Comparison of ENCODE assay signal across 2 cellular contexts in genomic region chr12:124594851-124595250, GRCh38.
A peak's percentile ranks its signal among the peaks of the same experiment; 100 is the strongest.
TF ChIP-seq lines count a peak whose summit lies in the region.

No MANE protein-coding gene starts in this region.

TF ChIP-seq in A549, 52 proteins besides CTCF, POLR2A, EP300 and RAD21:
- peak; percentile 5 for TF ChIP-seq ZFP36 (IDR thresholded peaks at IDR 0.05; ENCODE audit: borderline replicate concordance, partially characterized antibody)
- no peak for TF ChIP-seq ZNF302 (CRISPR knock-in tag; IDR thresholded peaks at IDR 0.05)

TF ChIP-seq in K562, 482 proteins besides CTCF, POLR2A, EP300 and RAD21:
- peak; percentile 74 for TF ChIP-seq RBM25 (IDR thresholded peaks at IDR 0.05; ENCODE audit: low read depth, low read length, severe bottlenecking)
- TF ChIP-seq ZFP36 (IDR thresholded peaks at IDR 0.05; ENCODE audit: low read depth, low read length, partially characterized antibody) = peak; percentile 82
- TF ChIP-seq L3MBTL2 (IDR thresholded peaks at IDR 0.05) = no peak
- TF ChIP-seq SMARCA5 (IDR thresholded peaks at IDR 0.05) = 0 out of 2 replicates have a peak, but pooled peaks have one; percentile 62
- TF ChIP-seq, protein P1, sequence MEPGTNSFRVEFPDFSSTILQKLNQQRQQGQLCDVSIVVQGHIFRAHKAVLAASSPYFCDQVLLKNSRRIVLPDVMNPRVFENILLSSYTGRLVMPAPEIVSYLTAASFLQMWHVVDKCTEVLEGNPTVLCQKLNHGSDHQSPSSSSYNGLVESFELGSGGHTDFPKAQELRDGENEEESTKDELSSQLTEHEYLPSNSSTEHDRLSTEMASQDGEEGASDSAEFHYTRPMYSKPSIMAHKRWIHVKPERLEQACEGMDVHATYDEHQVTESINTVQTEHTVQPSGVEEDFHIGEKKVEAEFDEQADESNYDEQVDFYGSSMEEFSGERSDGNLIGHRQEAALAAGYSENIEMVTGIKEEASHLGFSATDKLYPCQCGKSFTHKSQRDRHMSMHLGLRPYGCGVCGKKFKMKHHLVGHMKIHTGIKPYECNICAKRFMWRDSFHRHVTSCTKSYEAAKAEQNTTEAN (CRISPR knock-in tag; IDR thresholded peaks at IDR 0.05) = no peak
- TF ChIP-seq PTBP1 (IDR thresholded peaks at IDR 0.05; ENCODE audit: low read depth, low read length) = 0 out of 2 replicates have a peak, but pooled peaks have one; percentile 65
- peak in 1 of 2 experiments; percentile 61; a peak in 2 of 4 replicates for TF ChIP-seq KDM1A (IDR thresholded peaks at IDR 0.05)
- peak; percentile 92 for TF ChIP-seq BRD9 (IDR thresholded peaks at IDR 0.05; ENCODE audit: low read depth, partially characterized antibody)
- 0 out of 4 replicates have a peak, but pooled peaks of 1 of the 2 experiments have one; percentile 28 for TF ChIP-seq RCOR1 (IDR thresholded peaks at IDR 0.05; ENCODE audit: borderline replicate concordance in 1 of 2, low read depth in 2 of 2, low read length in 2 of 2)
- TF ChIP-seq BCOR (IDR thresholded peaks at IDR 0.05) = peak; percentile 84
